8 cellular contexts compared by ENCODE assay signal in genomic region chr1:42923367-42924248, GRCh38. TPM values are rescaled to one million over a fixed set of nuclear protein-coding genes. Genes with fewer than 3 reads are reported as not detected.
A peak's percentile ranks its signal among the peaks of the same experiment; 100 is the strongest.
DNase-seq lines count a peak whose midpoint lies in the region; ATAC-seq, FAIRE-seq and TF ChIP-seq lines count a peak whose summit lies in the region.

No MANE protein-coding gene starts in this region.

- dilution Hi-C loops in IMR-90 (cut with HindIII; ENCODE audit: low sequenced_read_pairs, unreplicated experiment): no loop called here

- H2BK20ac ChIP-seq in IMR-90 (ENCODE audit: low read depth, low read length): peak overlapping the region; percentile 52; the same call in 1 of the 2 replicates

- H3K9me3 ChIP-seq in BLaER1 (no peaks in the 10 kb centered on the region), IMR-90 (ENCODE audit: control insufficient read depth, insufficient read depth, low read length) (no peaks in the 10 kb centered on the region), uterus (no peaks in the 10 kb centered on the region)

- H3K36me3 ChIP-seq in BLaER1 (peaks cover 32% of the 10 kb centered on the region), IMR-90 (ENCODE audit: control insufficient read depth, insufficient read depth, low read length) (peaks cover 33% of the 10 kb centered on the region), bronchial epithelial cell (ENCODE audit: control insufficient read depth, insufficient read depth, low read length) (peaks cover 15% of the 10 kb centered on the region), mesendoderm (ENCODE audit: control insufficient read depth, insufficient read depth, low read length) (peaks cover 16% of the 10 kb centered on the region), uterus (no peaks in the 10 kb centered on the region)

- no peak for TF ChIP-seq CTCF in IMR-90 (conservative IDR thresholded peaks at IDR 0.05; ENCODE audit: low read depth, low read length)
- TF ChIP-seq CTCF in bronchial epithelial cell (IDR thresholded peaks at IDR 0.05; ENCODE audit: insufficient read depth, low read length, severe bottlenecking): no peak
- TF ChIP-seq CTCF in uterus (IDR thresholded peaks at IDR 0.05): no peak

- CTCF ChIA-PET in IMR-90 (lab: Yijun Ruan, JAX): interaction anchor here (0.6 to 4.7 kb wide), 13 partner anchors 9 to 151 kb away, joined by 3 to 29 read pairs (median 3); no protein-coding TSS in a partner anchor

- no peak for TF ChIP-seq RAD21 in IMR-90 (IDR thresholded peaks at IDR 0.05; ENCODE audit: low read length)

- H3K9me1 ChIP-seq in IMR-90 (ENCODE audit: insufficient read depth, low read length): peaks cover 5% of the 10 kb centered on the region; the same call in 1 of the 2 replicates

- peak overlapping the region; percentile 71; the same call in 1 of the 2 replicates for H2AK5ac ChIP-seq in IMR-90 (ENCODE audit: low read depth, low read length)
- no peak overlapping the region for H2AK5ac ChIP-seq in mesendoderm (ENCODE audit: low read length)

- POLR2A ChIA-PET in IMR-90 (lab: Charles Lee; ENCODE audit: unreplicated experiment): no interaction called here

- H3K14ac ChIP-seq in IMR-90 (replicated peaks; ENCODE audit: low read depth, low read length): peak overlapping the region; percentile 85

- BruUV-seq in IMR-90 (replicated peaks; lab: Mats Ljungman, UMichigan): no TSS peak

- peak overlapping the region; percentile 70 for H3K4me3 ChIP-seq in BLaER1
- H3K4me3 ChIP-seq in IMR-90 (ENCODE audit: insufficient read depth, low read depth, low read length): peak overlapping the region; percentile 67
- H3K4me3 ChIP-seq in bronchial epithelial cell (ENCODE audit: low read depth, low read length): peak overlapping the region; percentile 41
- H3K4me3 ChIP-seq in mesendoderm (ENCODE audit: low read length): peak overlapping the region; percentile 2
- H3K4me3 ChIP-seq in uterus: peak overlapping the region; percentile 85 to 92

- H4K5ac ChIP-seq in IMR-90 (ENCODE audit: low read depth, low read length) (peak overlapping the region; percentile 86), mesendoderm (ENCODE audit: low read length) (no peak overlapping the region)

- H3K4ac ChIP-seq in IMR-90 (ENCODE audit: low read depth, low read length) (peak overlapping the region; percentile 88), mesendoderm (ENCODE audit: low read depth, low read length) (peak overlapping the region; percentile 49)

- peak overlapping the region; percentile 67; the same call in 1 of the 2 replicates for H4K91ac ChIP-seq in IMR-90 (ENCODE audit: insufficient read depth, low read depth, low read length)

- no peak for DNase-seq in IMR-90
- DNase-seq in bronchial epithelial cell (ENCODE audit: low read depth): no peak
- no peak for DNase-seq in mesendoderm
- DNase-seq in uterus: no peak

- H3K18ac ChIP-seq in IMR-90 (ENCODE audit: low read depth, low read length) (peak overlapping the region; percentile 63), mesendoderm (ENCODE audit: low read length) (peak overlapping the region; percentile 54)

- in situ Hi-C loops in IMR-90 (cut with MboI; ENCODE audit: low sequenced_read_pairs): loop anchor here (5.0 to 25.0 kb wide), 2 partner anchors 144 to 489 kb away; no protein-coding TSS in a partner anchor

- H4K20me1 ChIP-seq in BLaER1 (no peaks in the 10 kb centered on the region), IMR-90 (ENCODE audit: insufficient read depth, low read length) (peaks cover 8% of the 10 kb centered on the region; the same call in 1 of the 2 replicates)

- no peaks in the 10 kb centered on the region for H3K79me2 ChIP-seq in mesendoderm (ENCODE audit: control insufficient read depth, insufficient read depth, low read length)

- intact Hi-C loops in IMR-90 (cut with micrococcal nuclease) (loop anchor here (2.0 kb wide), 2 partner anchors 35 to 149 kb away; partner anchors contain the start of gene SLC2A1), uterus (cut with DNase I; ENCODE audit: low total_unique reads) (loop anchor here (10.0 kb wide), 1 partner anchor 141 kb away; no protein-coding TSS in a partner anchor)

- ATAC-seq in IMR-90 (ENCODE audit: low read depth) (0 out of 2 replicates have a peak, but pooled peaks have one; percentile 0), HG03469 (IDR thresholded peaks at IDR 0.05; ENCODE audit: unreplicated experiment) (no peak), GM21447 (IDR thresholded peaks at IDR 0.05; ENCODE audit: unreplicated experiment) (no peak), HG03139 (IDR thresholded peaks at IDR 0.05; ENCODE audit: unreplicated experiment) (no peak)

- peaks cover 42% of the 10 kb centered on the region for H3K4me1 ChIP-seq in BLaER1
- peaks cover 3% of the 10 kb centered on the region for H3K4me1 ChIP-seq in IMR-90 (ENCODE audit: control insufficient read depth, insufficient read depth, low read length)
- H3K4me1 ChIP-seq in mesendoderm (ENCODE audit: control insufficient read depth, low read depth, low read length): peaks cover 6% of the 10 kb centered on the region
- no peaks in the 10 kb centered on the region for H3K4me1 ChIP-seq in uterus

- peak overlapping the region; percentile 57; the same call in 1 of the 2 replicates for H3K56ac ChIP-seq in IMR-90 (ENCODE audit: extremely low read depth, insufficient read depth, low read length)
- peak overlapping the region; percentile 81 for H3K56ac ChIP-seq in mesendoderm (ENCODE audit: low read length)

- H3K4me2 ChIP-seq in BLaER1 (peak overlapping the region; percentile 84), IMR-90 (ENCODE audit: low read depth, low read length) (peak overlapping the region; percentile 95), mesendoderm (ENCODE audit: low read length) (peak overlapping the region; percentile 63)

- H2AFZ ChIP-seq in IMR-90 (replicated peaks; ENCODE audit: low read length, poor library complexity): peak overlapping the region; percentile 98

- H2BK120ac ChIP-seq in IMR-90 (ENCODE audit: low read depth, low read length) (peak overlapping the region; percentile 71), mesendoderm (ENCODE audit: low read depth, low read length) (no peak overlapping the region)

- H3K27ac ChIP-seq in BLaER1: peak overlapping the region; percentile 86
- H3K27ac ChIP-seq in IMR-90 (ENCODE audit: insufficient read depth, low read length): peak overlapping the region; percentile 64
- H3K27ac ChIP-seq in mesendoderm (ENCODE audit: low read depth, low read length): peak overlapping the region; percentile 47
- peak overlapping the region; percentile 93 to 97 for H3K27ac ChIP-seq in uterus

- H2BK5ac ChIP-seq in IMR-90 (ENCODE audit: low read depth, low read length, poor library complexity, severe bottlenecking) (peak overlapping the region; percentile 51), mesendoderm (ENCODE audit: low read length) (peak overlapping the region; percentile 76)

- TF ChIP-seq POLR2A in IMR-90 (IDR thresholded peaks at IDR 0.05; ENCODE audit: low read depth, low read length) (no peak), uterus (IDR thresholded peaks at IDR 0.05) (no peak)

- no peaks in the 10 kb centered on the region for H3K27me3 ChIP-seq in BLaER1
- H3K27me3 ChIP-seq in IMR-90 (ENCODE audit: control insufficient read depth, insufficient read depth, low read length): no peaks in the 10 kb centered on the region
- H3K27me3 ChIP-seq in bronchial epithelial cell (ENCODE audit: control insufficient read depth, insufficient read depth, low read length): no peaks in the 10 kb centered on the region
- no peaks in the 10 kb centered on the region for H3K27me3 ChIP-seq in mesendoderm (ENCODE audit: insufficient read depth, low read length, poor library complexity)
- no peaks in the 10 kb centered on the region for H3K27me3 ChIP-seq in uterus

- no peak for FAIRE-seq in bronchial epithelial cell (lab: Jason Lieb, UNC)

- WGBS in IMR-90 (ENCODE audit: extremely low coverage in 2 of 2, insufficient read length in 1 of 2), 2 experiments: 3% methylated on average over 4 of the region's 23 CpGs; no CpG with 5 or more reads in 1 of the 2 experiments
- no CpG with 5 or more reads among the region's 23 CpGs for WGBS in mesendoderm (ENCODE audit: extremely low coverage, insufficient coverage, low lambda C conversion rate)

- H3K79me1 ChIP-seq in IMR-90 (ENCODE audit: low read depth in 1 of 2, low read length in 2 of 2) (peaks cover 18 to 25% of the 10 kb centered on the region in 2 experiments; a peak in 3 of 4 replicates), mesendoderm (ENCODE audit: low read length) (no peaks in the 10 kb centered on the region)

- H4K8ac ChIP-seq in IMR-90 (ENCODE audit: low read depth in 2 of 2, low read length in 2 of 2): peak overlapping the region; percentile 22 to 99
- H4K8ac ChIP-seq in mesendoderm (ENCODE audit: low read depth, low read length): no peak overlapping the region

- H3K23ac ChIP-seq in IMR-90 (ENCODE audit: low read depth, low read length) (peak overlapping the region; percentile 79), mesendoderm (ENCODE audit: low read length) (no peak overlapping the region)

- H3K9ac ChIP-seq in BLaER1: peak overlapping the region; percentile 85
- peak overlapping the region; percentile 47 for H3K9ac ChIP-seq in IMR-90 (ENCODE audit: low read depth, low read length)
- H3K9ac ChIP-seq in mesendoderm (ENCODE audit: low read length): peak overlapping the region; percentile 70

- peak overlapping the region; percentile 98 for H2AK9ac ChIP-seq in IMR-90 (replicated peaks; ENCODE audit: low read depth, low read length, poor library complexity)

- H2BK15ac ChIP-seq in IMR-90 (ENCODE audit: low read depth, low read length): 0 out of 3 replicates have a peak overlapping the region, but pooled peaks have one; percentile 33
- no peak overlapping the region for H2BK15ac ChIP-seq in mesendoderm (replicated peaks; ENCODE audit: low read depth)

TF ChIP-seq in IMR-90, 13 proteins besides CTCF, POLR2A, EP300 and RAD21 (continues in another document):
- no peak for TF ChIP-seq MAFK (IDR thresholded peaks at IDR 0.05; ENCODE audit: low read depth, low read length)
- no peak for TF ChIP-seq RCOR1 (IDR thresholded peaks at IDR 0.05; ENCODE audit: insufficient replicate concordance, low read length)
- no peak for TF ChIP-seq NFE2L2 (IDR thresholded peaks at IDR 0.05; ENCODE audit: low read depth, low read length)
- TF ChIP-seq CHD1 (IDR thresholded peaks at IDR 0.05; ENCODE audit: low read depth, low read length): no peak
- TF ChIP-seq FOS (IDR thresholded peaks at IDR 0.05; ENCODE audit: low read depth, low read length): no peak

RNA-seq across cellular contexts. Expression of gene SLC2A1, which starts 35.1 kb away (rescaled TPM):
- total RNA-seq in IMR-90 (2012; rRNA removed) (203 and 395 TPM in 2 replicates), bronchial epithelial cell (1,197 and 1,905 TPM in 2 replicates), uterus (10 to 100 TPM in 3 of 4 donors, 1 to 10 TPM in 1; 4.6 to 76.2 (median 28.2) TPM)
- polyA plus RNA-seq in IMR-90 (2012; rRNA removed): 200 and 208 TPM in 2 replicates
- polyA plus RNA-seq in IMR-90 (2012; cell fraction: cytosol; rRNA removed): 557 and 944 TPM in 2 replicates
- polyA plus RNA-seq in IMR-90 (2012; cell fraction: nucleus; rRNA removed; ENCODE audit: low replicate concordance): 202 and 690 TPM in 2 replicates
- 253 TPM for polyA plus RNA-seq in mesendoderm (2013, experiment 1 of 2)
- 262 TPM for polyA plus RNA-seq in mesendoderm (2013, experiment 2 of 2)

Comparison
In these comparisons a context has a peak if more than half of its experiments do, and no peak if none do; other contexts are left out.
1. H3K4me3 ChIP-seq: peak in every context shown above with its lines; median percentile 88 in uterus; 70 in BLaER1; 67 in IMR-90; 41 in bronchial epithelial cell; 2 in mesendoderm.